1 cellular context compared by ENCODE assay signal in the genomic region with DNA sequence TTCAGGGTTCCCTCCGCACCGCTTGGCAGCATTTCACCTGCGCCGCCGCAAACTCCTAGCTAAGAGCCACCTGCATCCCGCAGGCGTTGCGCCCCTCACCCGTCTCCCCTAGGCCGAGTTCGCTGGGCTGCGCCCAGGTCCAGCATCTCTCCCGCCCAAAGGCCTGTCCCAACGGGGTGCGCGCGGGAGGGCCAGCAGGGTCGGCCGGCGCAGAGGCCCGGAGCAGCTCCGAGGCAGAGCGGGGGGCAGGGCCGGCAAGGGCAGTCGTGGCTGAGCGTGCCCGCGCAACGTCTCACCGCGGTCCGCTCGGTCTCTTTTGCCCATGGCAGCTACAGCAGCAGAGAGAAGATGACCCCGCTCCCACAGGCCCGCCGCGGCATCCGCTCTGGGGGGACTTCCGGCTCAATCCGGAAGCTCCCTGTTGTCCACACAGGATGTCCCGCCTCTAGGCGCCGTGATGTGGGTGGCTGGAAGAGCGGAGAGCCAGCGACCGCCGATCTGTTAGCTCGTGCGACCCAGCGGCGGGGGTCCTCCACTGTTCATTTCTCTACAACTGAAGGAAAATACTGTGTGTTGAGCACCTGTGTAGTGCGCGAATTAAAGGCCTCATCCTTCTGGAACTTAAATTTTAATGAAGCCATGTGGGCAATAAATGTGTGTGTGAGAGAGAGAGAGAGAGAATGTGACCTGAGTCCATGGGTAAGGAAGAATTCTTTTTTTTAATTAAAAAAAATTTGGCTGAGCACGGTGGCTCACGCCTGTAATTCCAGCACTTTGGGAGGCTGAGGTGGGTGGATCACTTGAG.
A peak's percentile ranks its signal among the peaks of the same experiment; 100 is the strongest.
TF ChIP-seq lines count a peak whose summit lies in the region.

Gene ERCC3 (minus strand): TSS at position 387 of the 805 bp plus-strand sequence. CDS start 63 bp downstream, at position 324.

TF ChIP-seq in HCT116, 20 proteins besides CTCF, POLR2A, EP300 and RAD21 (continued from another document):
- TF ChIP-seq ZNF274 (IDR thresholded peaks at IDR 0.05; ENCODE audit: low read depth, low read length) (no peak), POLR2AphosphoS5 (IDR thresholded peaks at IDR 0.05; ENCODE audit: low read depth, low read length) (peak; percentile 98), FOSL1 (IDR thresholded peaks at IDR 0.05; ENCODE audit: low read depth) (no peak), EZH2 (IDR thresholded peaks at IDR 0.05) (no peak), CBX3 (IDR thresholded peaks at IDR 0.05; ENCODE audit: low read depth) (no peak), ELF1 (IDR thresholded peaks at IDR 0.05; ENCODE audit: borderline replicate concordance, low read depth) (peak; percentile 72), TCF7L2 (IDR thresholded peaks at IDR 0.05; ENCODE audit: borderline replicate concordance, extremely low read depth, insufficient read depth, insufficient read length) (no peak), SP1 (IDR thresholded peaks at IDR 0.05; ENCODE audit: low read depth) (0 out of 2 replicates have a peak, but pooled peaks have one; percentile 2), EZH2phosphoT487 (IDR thresholded peaks at IDR 0.05; ENCODE audit: borderline replicate concordance) (no peak), ZFX (IDR thresholded peaks at IDR 0.05) (peak; percentile 96), CEBPB (IDR thresholded peaks at IDR 0.05; ENCODE audit: low read depth) (no peak)
- TF ChIP-seq, protein P1, sequence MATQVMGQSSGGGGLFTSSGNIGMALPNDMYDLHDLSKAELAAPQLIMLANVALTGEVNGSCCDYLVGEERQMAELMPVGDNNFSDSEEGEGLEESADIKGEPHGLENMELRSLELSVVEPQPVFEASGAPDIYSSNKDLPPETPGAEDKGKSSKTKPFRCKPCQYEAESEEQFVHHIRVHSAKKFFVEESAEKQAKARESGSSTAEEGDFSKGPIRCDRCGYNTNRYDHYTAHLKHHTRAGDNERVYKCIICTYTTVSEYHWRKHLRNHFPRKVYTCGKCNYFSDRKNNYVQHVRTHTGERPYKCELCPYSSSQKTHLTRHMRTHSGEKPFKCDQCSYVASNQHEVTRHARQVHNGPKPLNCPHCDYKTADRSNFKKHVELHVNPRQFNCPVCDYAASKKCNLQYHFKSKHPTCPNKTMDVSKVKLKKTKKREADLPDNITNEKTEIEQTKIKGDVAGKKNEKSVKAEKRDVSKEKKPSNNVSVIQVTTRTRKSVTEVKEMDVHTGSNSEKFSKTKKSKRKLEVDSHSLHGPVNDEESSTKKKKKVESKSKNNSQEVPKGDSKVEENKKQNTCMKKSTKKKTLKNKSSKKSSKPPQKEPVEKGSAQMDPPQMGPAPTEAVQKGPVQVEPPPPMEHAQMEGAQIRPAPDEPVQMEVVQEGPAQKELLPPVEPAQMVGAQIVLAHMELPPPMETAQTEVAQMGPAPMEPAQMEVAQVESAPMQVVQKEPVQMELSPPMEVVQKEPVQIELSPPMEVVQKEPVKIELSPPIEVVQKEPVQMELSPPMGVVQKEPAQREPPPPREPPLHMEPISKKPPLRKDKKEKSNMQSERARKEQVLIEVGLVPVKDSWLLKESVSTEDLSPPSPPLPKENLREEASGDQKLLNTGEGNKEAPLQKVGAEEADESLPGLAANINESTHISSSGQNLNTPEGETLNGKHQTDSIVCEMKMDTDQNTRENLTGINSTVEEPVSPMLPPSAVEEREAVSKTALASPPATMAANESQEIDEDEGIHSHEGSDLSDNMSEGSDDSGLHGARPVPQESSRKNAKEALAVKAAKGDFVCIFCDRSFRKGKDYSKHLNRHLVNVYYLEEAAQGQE (IDR thresholded peaks at IDR 0.05; ENCODE audit: low read depth) = no peak
- TF ChIP-seq, protein P2, sequence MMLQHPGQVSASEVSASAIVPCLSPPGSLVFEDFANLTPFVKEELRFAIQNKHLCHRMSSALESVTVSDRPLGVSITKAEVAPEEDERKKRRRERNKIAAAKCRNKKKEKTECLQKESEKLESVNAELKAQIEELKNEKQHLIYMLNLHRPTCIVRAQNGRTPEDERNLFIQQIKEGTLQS (IDR thresholded peaks at IDR 0.05) = no peak
